Comparison of ENCODE assay signal across 9 cellular contexts in genomic region chr14:52759145-52759544, GRCh38.
"Had no signal": no experiment of that assay in that cellular context is flagged by ENCODE, and none has a peak within 500 bp of the region (broad histone marks: within the 10 kb centered on the region; RNA-seq: fewer than 3 reads in every experiment).

No MANE protein-coding gene starts in this region.

- H3K4me3 Mint-ChIP-seq: IgD-negative memory B cell had no signal

- H3K9me3 ChIP-seq: HAP-1 had no signal

- H2AFZ ChIP-seq: GM23248 had no signal

- H3K9me3 Mint-ChIP-seq: IgD-negative memory B cell had no signal

- FAIRE-seq: HTR-8/SVneo had no signal

- H3K4me1 ChIP-seq: HAP-1 had no signal

- H3K4me2 ChIP-seq: KMS-11 had no signal

- DNase-seq: GM23248, GOT3, H7, KBM-7 had no signal

- ATAC-seq: HCT116 had no signal

- H3K9ac ChIP-seq: GM23248, KMS-11 had no signal

- H3K27ac ChIP-seq: GM23248, KMS-11 had no signal

- H3K4me3 ChIP-seq: GM23248, HAP-1 had no signal

- H3K27me3 Mint-ChIP-seq: IgD-negative memory B cell had no signal

- H3K27ac Mint-ChIP-seq: IgD-negative memory B cell had no signal
